Comparison of ENCODE assay signal across 8 cellular contexts in the genomic region with DNA sequence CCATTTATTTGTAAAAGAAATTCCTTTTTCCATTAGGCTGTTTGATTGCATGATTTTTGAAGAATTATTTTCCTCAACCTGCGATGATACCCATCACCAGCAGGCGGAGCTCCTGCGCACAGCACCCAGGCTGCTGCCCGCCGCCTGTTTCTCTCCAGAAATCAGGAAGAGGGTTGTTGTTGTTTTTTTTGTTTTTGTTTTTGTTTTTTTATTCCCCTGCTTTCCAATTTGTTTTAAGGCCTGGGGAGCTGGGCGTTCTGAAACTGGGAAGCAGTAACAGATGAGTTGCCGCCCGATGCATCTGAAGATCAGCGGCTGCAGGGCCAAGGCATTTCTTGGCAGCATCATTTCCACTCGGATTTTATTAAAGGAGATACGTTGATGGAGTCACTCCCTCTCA.
DNase-seq lines count a peak whose midpoint lies in the region; ATAC-seq and TF ChIP-seq lines count a peak whose summit lies in the region.

No MANE protein-coding gene starts in this region.

- H3K9me3 ChIP-seq in lower lobe of right lung: no peaks in the 10 kb centered on the region

- no peaks in the 10 kb centered on the region for H3K36me3 Mint-ChIP-seq in WTC11
- peaks cover 7% of the 10 kb centered on the region for H3K36me3 Mint-ChIP-seq in stimulated activated effector memory CD8-positive, alpha-beta T cell treated with anti-CD3 and anti-CD28 coated beads, Interleukin-12 subunit alpha, Interleukin-12 subunit beta, amount 100 ng/mL, for 72 hours

- TF ChIP-seq CTCF in WTC11 (IDR thresholded peaks at IDR 0.05): peak; percentile 93
- TF ChIP-seq CTCF in lower lobe of right lung (IDR thresholded peaks at IDR 0.05): peak; percentile 97

- in situ Hi-C loops in KBM-7 (cut with MboI; ENCODE audit: low pct_unique_long_range_greater_than_20kb, low sequenced_read_pairs): no loop called here

- peaks cover 15% of the 10 kb centered on the region for H3K4me1 Mint-ChIP-seq in WTC11
- peaks cover 11% of the 10 kb centered on the region for H3K4me1 Mint-ChIP-seq in stimulated activated effector memory CD8-positive, alpha-beta T cell treated with anti-CD3 and anti-CD28 coated beads, Interleukin-12 subunit alpha, Interleukin-12 subunit beta, amount 100 ng/mL, for 72 hours

- no peaks in the 10 kb centered on the region for H3K27me3 Mint-ChIP-seq in WTC11 (ENCODE audit: low read depth)

- H3K4me1 ChIP-seq in lower lobe of right lung: peaks cover 18% of the 10 kb centered on the region

- H3K27ac ChIP-seq in cingulate gyrus (ENCODE audit: low read depth, low read length): peak overlapping the region; percentile 47
- no peak overlapping the region for H3K27ac ChIP-seq in lower lobe of right lung

- H3K27me3 ChIP-seq in lower lobe of right lung (ENCODE audit: low read depth): no peaks in the 10 kb centered on the region

- DNase-seq in NCI-H2196 (lab: John Stamatoyannopoulos, UW; ENCODE audit: unreplicated experiment) (peak; percentile 53), NCI-H2196 treated with DMSO at 0.1 percent for 48 hours (lab: John Stamatoyannopoulos, UW; ENCODE audit: unreplicated experiment) (no peak), KBM-7 (peak; percentile 70), WTC11 (ENCODE audit: low spot score) (peak; percentile 57), lower lobe of right lung (peak; percentile 74)
- peak; percentile 29 to 63 for DNase-seq in stimulated activated effector memory CD8-positive, alpha-beta T cell treated with anti-CD3 and anti-CD28 coated beads, Interleukin-12 subunit alpha, Interleukin-12 subunit beta, amount 100 ng/mL, for 72 hours (ENCODE audit: low spot score in 2 of 2)

- H3K9me3 Mint-ChIP-seq in WTC11: no peaks in the 10 kb centered on the region
- no peaks in the 10 kb centered on the region for H3K9me3 Mint-ChIP-seq in stimulated activated effector memory CD8-positive, alpha-beta T cell treated with anti-CD3 and anti-CD28 coated beads, Interleukin-12 subunit alpha, Interleukin-12 subunit beta, amount 100 ng/mL, for 72 hours

- H3K4me3 ChIP-seq in lower lobe of right lung: peak overlapping the region; percentile 25

- H3K4me3 Mint-ChIP-seq in WTC11: no peak overlapping the region
- no peak overlapping the region for H3K4me3 Mint-ChIP-seq in stimulated activated effector memory CD8-positive, alpha-beta T cell treated with anti-CD3 and anti-CD28 coated beads, Interleukin-12 subunit alpha, Interleukin-12 subunit beta, amount 100 ng/mL, for 72 hours

- POLR2A ChIA-PET in WTC11 (lab: Charles Lee): interaction anchor here (0.6 to 0.8 kb wide), 2 partner anchors 21 to 231 kb away, joined by 3 to 7 read pairs; no protein-coding TSS in a partner anchor

- H3K36me3 ChIP-seq in lower lobe of right lung: no peaks in the 10 kb centered on the region

- CTCF ChIA-PET in WTC11 (lab: Charles Lee): interaction anchor here (0.6 to 2.8 kb wide), 28 partner anchors 8 to 665 kb away, joined by 3 to 18 read pairs (median 5); partner anchors contain the start of gene MBP

- H3K27ac Mint-ChIP-seq in WTC11: no peak overlapping the region
- no peak overlapping the region for H3K27ac Mint-ChIP-seq in stimulated activated effector memory CD8-positive, alpha-beta T cell treated with anti-CD3 and anti-CD28 coated beads, Interleukin-12 subunit alpha, Interleukin-12 subunit beta, amount 100 ng/mL, for 72 hours

- intact Hi-C loops in lower lobe of right lung (cut with DNase I): no loop called here

- ATAC-seq in WTC11 (no peak), lower lobe of right lung (peak in 1 of 2 donors; percentile 57), HG02981 (IDR thresholded peaks at IDR 0.05; ENCODE audit: unreplicated experiment) (no peak)
- ATAC-seq in stimulated activated effector memory CD8-positive, alpha-beta T cell treated with anti-CD3 and anti-CD28 coated beads, Interleukin-12 subunit alpha, Interleukin-12 subunit beta, amount 100 ng/mL, for 72 hours: no peak

TF ChIP-seq in WTC11, 78 proteins besides CTCF, POLR2A, EP300 and RAD21:
- no peak for TF ChIP-seq FOXP1 (CRISPR knock-in tag; IDR thresholded peaks at IDR 0.05; ENCODE audit: borderline replicate concordance)
- no peak for TF ChIP-seq ESRRA (CRISPR knock-in tag; IDR thresholded peaks at IDR 0.05; ENCODE audit: borderline replicate concordance)
- no peak for TF ChIP-seq IRF2 (CRISPR knock-in tag; IDR thresholded peaks at IDR 0.05; ENCODE audit: borderline replicate concordance, low read depth)
- TF ChIP-seq, protein P1, sequence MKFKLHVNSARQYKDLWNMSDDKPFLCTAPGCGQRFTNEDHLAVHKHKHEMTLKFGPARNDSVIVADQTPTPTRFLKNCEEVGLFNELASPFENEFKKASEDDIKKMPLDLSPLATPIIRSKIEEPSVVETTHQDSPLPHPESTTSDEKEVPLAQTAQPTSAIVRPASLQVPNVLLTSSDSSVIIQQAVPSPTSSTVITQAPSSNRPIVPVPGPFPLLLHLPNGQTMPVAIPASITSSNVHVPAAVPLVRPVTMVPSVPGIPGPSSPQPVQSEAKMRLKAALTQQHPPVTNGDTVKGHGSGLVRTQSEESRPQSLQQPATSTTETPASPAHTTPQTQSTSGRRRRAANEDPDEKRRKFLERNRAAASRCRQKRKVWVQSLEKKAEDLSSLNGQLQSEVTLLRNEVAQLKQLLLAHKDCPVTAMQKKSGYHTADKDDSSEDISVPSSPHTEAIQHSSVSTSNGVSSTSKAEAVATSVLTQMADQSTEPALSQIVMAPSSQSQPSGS (CRISPR knock-in tag; IDR thresholded peaks at IDR 0.05; ENCODE audit: borderline replicate concordance, low read depth): no peak
- TF ChIP-seq MXD4 (CRISPR knock-in tag; IDR thresholded peaks at IDR 0.05; ENCODE audit: borderline replicate concordance): no peak
- TF ChIP-seq NR3C1 (CRISPR knock-in tag; conservative IDR thresholded peaks at IDR 0.05; ENCODE audit: low read depth): no peak
- no peak for TF ChIP-seq TEAD1 (CRISPR knock-in tag; IDR thresholded peaks at IDR 0.05)
- TF ChIP-seq CREM (CRISPR knock-in tag; IDR thresholded peaks at IDR 0.05): no peak
